In genomic region chr7:148700693-148701092, GRCh38 we compare ENCODE assay signal across 1 cellular context.
TF ChIP-seq lines count a peak whose summit lies in the region.

No MANE protein-coding gene starts in this region.

TF ChIP-seq in HepG2, 621 proteins besides CTCF, POLR2A, EP300 and RAD21 (continued from another document):
- no peak for TF ChIP-seq HNF1A (IDR thresholded peaks at IDR 0.05; ENCODE audit: low read depth)
- no peak for TF ChIP-seq HNF1A (CRISPR knock-in tag; IDR thresholded peaks at IDR 0.05; ENCODE audit: borderline replicate concordance)
- TF ChIP-seq KLF15 (CRISPR knock-in tag; IDR thresholded peaks at IDR 0.05; ENCODE audit: borderline replicate concordance): no peak
